In the genomic region with DNA sequence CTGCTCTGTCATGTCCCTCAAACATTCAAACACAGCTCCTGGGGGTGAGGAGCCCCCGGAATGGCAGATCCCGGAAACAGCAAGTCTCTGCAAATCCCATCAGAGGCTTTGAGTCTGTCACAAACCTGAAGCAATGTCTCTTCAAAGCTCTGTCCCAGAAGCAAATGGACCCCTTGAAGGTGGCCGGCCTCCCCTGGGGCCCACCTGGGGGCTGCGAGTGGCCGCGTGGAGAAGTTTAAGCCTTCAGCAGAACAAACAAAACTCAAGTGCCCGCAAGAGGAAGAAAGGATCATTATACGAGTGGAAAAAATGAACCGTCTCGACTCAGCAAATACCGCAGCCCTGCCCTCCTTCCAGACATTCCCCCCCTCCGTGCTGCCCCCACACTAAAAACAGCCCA, we compare ENCODE assay signal across 20 cellular contexts. TPM values are rescaled to one million over a fixed set of nuclear protein-coding genes. Genes with fewer than 3 reads are reported as not detected.
"Had no signal": no experiment of that assay in that cellular context is flagged by ENCODE, and none has a peak within 500 bp of the region (broad histone marks: within the 10 kb centered on the region; RNA-seq: fewer than 3 reads in every experiment).

No MANE protein-coding gene starts in this region.

- H3K4me1 Mint-ChIP-seq: activated CD8-positive, alpha-beta memory T cell treated with anti-CD3 and anti-CD28 coated beads, Interleukin-2, amount 10 ng/mL, durations not matched to agents 7 days and 5 days; activated naive CD4-positive, alpha-beta T cell treated with anti-CD3 and anti-CD28 coated beads, Interleukin-2, amount 50 U/mL, for 24 hours had no signal

- H3K9me3 ChIP-seq: breast epithelium had no signal

- H3K27ac ChIP-seq: breast epithelium had no signal

- H3K36me3 Mint-ChIP-seq: activated CD8-positive, alpha-beta memory T cell treated with anti-CD3 and anti-CD28 coated beads, Interleukin-2, amount 10 ng/mL, durations not matched to agents 7 days and 5 days; activated naive CD4-positive, alpha-beta T cell treated with anti-CD3 and anti-CD28 coated beads, Interleukin-2, amount 50 U/mL, for 24 hours had no signal

- H3K4me3 ChIP-seq: breast epithelium, K562 had no signal

- ATAC-seq: activated CD8-positive, alpha-beta memory T cell treated with anti-CD3 and anti-CD28 coated beads, Interleukin-2, amount 10 ng/mL, durations not matched to agents 7 days and 5 days; K562 had no signal

- H3K4me1 ChIP-seq: breast epithelium had no signal

- H3K36me3 ChIP-seq: breast epithelium had no signal

- H3K27ac Mint-ChIP-seq: activated CD8-positive, alpha-beta memory T cell treated with anti-CD3 and anti-CD28 coated beads, Interleukin-2, amount 10 ng/mL, durations not matched to agents 7 days and 5 days; activated naive CD4-positive, alpha-beta T cell treated with anti-CD3 and anti-CD28 coated beads, Interleukin-2, amount 50 U/mL, for 24 hours; activated T-cell treated with anti-CD3 and anti-CD28 coated beads, Interleukin-2, amount 50 U/mL, for 24 hours; activated T-helper 1 cell treated with anti-CD3 and anti-CD28 coated beads, Interleukin-12 subunit alpha, Interleukin-12 subunit beta, Interleukin-2, Interleukin-4 antibody, amounts not matched to agents 30 ng/mL and 10 ng/mL and 1 ng/mL, durations not matched to agents 14 hours and 24 hours and 36 hours; T-helper 1 cell treated with Interleukin-12 subunit alpha and Interleukin-12 subunit beta and Interleukin-4 antibody, amounts not matched to agents 30 μg/mL and 1 μg/mL, for 36 hours had no signal

- H3K27me3 Mint-ChIP-seq: activated CD8-positive, alpha-beta memory T cell treated with anti-CD3 and anti-CD28 coated beads, Interleukin-2, amount 10 ng/mL, durations not matched to agents 7 days and 5 days; activated naive CD4-positive, alpha-beta T cell treated with anti-CD3 and anti-CD28 coated beads, Interleukin-2, amount 50 U/mL, for 24 hours; activated T-cell treated with anti-CD3 and anti-CD28 coated beads, Interleukin-2, amount 50 U/mL, for 24 hours had no signal

- H3K9me3 Mint-ChIP-seq: activated naive CD4-positive, alpha-beta T cell treated with anti-CD3 and anti-CD28 coated beads, Interleukin-2, amount 50 U/mL, for 24 hours; activated T-cell treated with anti-CD3 and anti-CD28 coated beads, Interleukin-2, amount 50 U/mL, for 24 hours; activated T-helper 1 cell treated with anti-CD3 and anti-CD28 coated beads, Interleukin-12 subunit alpha, Interleukin-12 subunit beta, Interleukin-2, Interleukin-4 antibody, amounts not matched to agents 30 ng/mL and 10 ng/mL and 1 ng/mL, durations not matched to agents 14 hours and 24 hours and 36 hours; T-helper 1 cell treated with Interleukin-12 subunit alpha and Interleukin-12 subunit beta and Interleukin-4 antibody, amounts not matched to agents 30 μg/mL and 1 μg/mL, for 36 hours had no signal

- DNase-seq: activated CD4-positive, alpha-beta T cell treated with anti-CD3 and anti-CD28 coated beads for 48 hours; activated CD4-positive, alpha-beta T cell treated with anti-CD3 and anti-CD28 coated beads, Interleukin-2, amount 50 U/mL, for 4 hours; activated CD4-positive, CD25-positive, alpha-beta regulatory T cell treated with anti-CD3 and anti-CD28 coated beads, Interleukin-2, amount 50 U/mL, for 72 hours; activated CD8-positive, alpha-beta memory T cell treated with anti-CD3 and anti-CD28 coated beads, Interleukin-2, amount 10 ng/mL, durations not matched to agents 7 days and 5 days; activated effector memory CD4-positive, alpha-beta T cell treated with Interleukin-2 at 50 U/mL for 16 hours; activated naive CD4-positive, alpha-beta T cell; activated T-cell treated with anti-CD3 and anti-CD28 coated beads, Interleukin-2, amount 50 U/mL, for 24 hours; Kasumi-1; NCI-H1105 treated with DMSO at 0.1 percent for 48 hours; NCI-H1436 treated with DMSO at 0.1 percent for 48 hours; NCI-H187; NCI-H2081; NCI-H446; NCI-H524; SHP77 had no signal

- H3K4me3 Mint-ChIP-seq: activated CD8-positive, alpha-beta memory T cell treated with anti-CD3 and anti-CD28 coated beads, Interleukin-2, amount 10 ng/mL, durations not matched to agents 7 days and 5 days; activated naive CD4-positive, alpha-beta T cell treated with anti-CD3 and anti-CD28 coated beads, Interleukin-2, amount 50 U/mL, for 24 hours; activated T-cell treated with anti-CD3 and anti-CD28 coated beads, Interleukin-2, amount 50 U/mL, for 24 hours; activated T-helper 1 cell treated with anti-CD3 and anti-CD28 coated beads, Interleukin-12 subunit alpha, Interleukin-12 subunit beta, Interleukin-2, Interleukin-4 antibody, amounts not matched to agents 30 ng/mL and 10 ng/mL and 1 ng/mL, durations not matched to agents 14 hours and 24 hours and 36 hours; T-helper 1 cell treated with Interleukin-12 subunit alpha and Interleukin-12 subunit beta and Interleukin-4 antibody, amounts not matched to agents 30 μg/mL and 1 μg/mL, for 36 hours had no signal

RNA-seq across cellular contexts. Expression of a gene that starts 53.3 kb away (rescaled TPM):
- total RNA-seq: activated CD8-positive, alpha-beta memory T cell treated with anti-CD3 and anti-CD28 coated beads, Interleukin-2, amount 10 ng/mL, durations not matched to agents 7 days and 5 days; activated T-helper 1 cell treated with anti-CD3 and anti-CD28 coated beads, Interleukin-12 subunit alpha, Interleukin-12 subunit beta, Interleukin-2, Interleukin-4 antibody, amounts not matched to agents 30 ng/mL and 10 ng/mL and 1 ng/mL, durations not matched to agents 14 hours and 24 hours and 36 hours had no signal
